In genomic region chrX:147859666-147860065, GRCh38 we compare ENCODE assay signal across 24 cellular contexts. TPM values are rescaled to one million over a fixed set of nuclear protein-coding genes. Genes with fewer than 3 reads are reported as not detected.
DNase-seq lines count a peak whose midpoint lies in the region; ATAC-seq, FAIRE-seq and TF ChIP-seq lines count a peak whose summit lies in the region.
"Had no signal": no experiment of that assay in that cellular context is flagged by ENCODE, and none has a peak within 500 bp of the region (broad histone marks: within the 10 kb centered on the region; RNA-seq: fewer than 3 reads in every experiment).

No MANE protein-coding gene starts in this region.

- peak in 1 of 2 donors; percentile 5 for TF ChIP-seq RAD21 in liver (IDR thresholded peaks at IDR 0.05)

- H3K4me3 ChIP-seq in liver (ENCODE audit: low read depth in 1 of 3, low read length in 3 of 3) (no peak overlapping the region), small intestine (ENCODE audit: low read depth in 1 of 2, low read length in 2 of 2) (no peak overlapping the region)
- H3K4me3 ChIP-seq: BLaER1 treated with 17β-estradiol and CSF1 and Interleukin-3, amounts not matched to agents 10 nM and 100 nM; GM12878 had no signal

- H3K4me3 Mint-ChIP-seq in activated CD8-positive, alpha-beta memory T cell treated with anti-CD3 and anti-CD28 coated beads, Interleukin-2, amount 10 ng/mL, durations not matched to agents 7 days and 5 days: no peak overlapping the region
- H3K4me3 Mint-ChIP-seq: B cell; CD4-positive, alpha-beta T cell; CD8-positive, alpha-beta T cell had no signal

- no peaks in the 10 kb centered on the region for H3K27me3 Mint-ChIP-seq in activated CD8-positive, alpha-beta memory T cell treated with anti-CD3 and anti-CD28 coated beads, Interleukin-2, amount 10 ng/mL, durations not matched to agents 7 days and 5 days
- H3K27me3 Mint-ChIP-seq: CD4-positive, alpha-beta T cell had no signal

- no peak for TF ChIP-seq POLR2A in GM12892 (IDR thresholded peaks at IDR 0.05; ENCODE audit: low read depth, low read length)

- H3K27ac ChIP-seq in liver (ENCODE audit: low read depth in 1 of 2, low read length in 2 of 2) (no peak overlapping the region), small intestine (ENCODE audit: low read depth in 1 of 2, low read length in 1 of 2) (no peak overlapping the region)
- H3K27ac ChIP-seq: BLaER1 treated with 17β-estradiol and CSF1 and Interleukin-3, amounts not matched to agents 10 nM and 100 nM; C4-2B had no signal

- no peak overlapping the region for H3K9ac ChIP-seq in liver (ENCODE audit: low read depth in 1 of 2, low read length in 2 of 2)
- H3K9ac ChIP-seq: BLaER1 treated with 17β-estradiol and CSF1 and Interleukin-3, amounts not matched to agents 10 nM and 100 nM had no signal

- DNase-seq in left lobe of liver (ENCODE audit: low spot score): no peak
- DNase-seq in small intestine: peak; percentile 7
- DNase-seq in activated CD8-positive, alpha-beta memory T cell treated with anti-CD3 and anti-CD28 coated beads, Interleukin-2, amount 10 ng/mL, durations not matched to agents 7 days and 5 days: no peak
- no peak for DNase-seq in COLO829 (ENCODE audit: low spot score)
- DNase-seq in GM12892 (ENCODE audit: insufficient read length): no peak
- DNase-seq: 8988T; AML-193; CD4-positive, alpha-beta T cell; CD8-positive, alpha-beta T cell; COR-L47; DMS 273 treated with DMSO at 0.1 percent for 48 hours; DMS153; DMS53; DMS79; DND-41; EL; GDM1 had no signal

- FAIRE-seq in small intestine (lab: Jason Lieb, UNC) (no peak), GM12892 (lab: Jason Lieb, UNC) (no peak)
- FAIRE-seq: A204.1, GM12878, GM19239 had no signal

- 12% methylated on average over 2 of the region's 2 CpGs for WGBS in liver
- WGBS in small intestine, 3 donors: 3 to 31% (median 14%) methylated on average over 2 of the region's 2 CpGs

- H3K27me3 ChIP-seq in liver (ENCODE audit: control insufficient read depth in 4 of 4, insufficient read depth in 4 of 4, low read length in 3 of 4) (no peaks in the 10 kb centered on the region), small intestine (ENCODE audit: control insufficient read depth in 2 of 2, insufficient read depth in 2 of 2, low read length in 2 of 2) (no peaks in the 10 kb centered on the region)

- H3K9me3 Mint-ChIP-seq in activated CD8-positive, alpha-beta memory T cell treated with anti-CD3 and anti-CD28 coated beads, Interleukin-2, amount 10 ng/mL, durations not matched to agents 7 days and 5 days (ENCODE audit: low read depth): no peaks in the 10 kb centered on the region
- H3K9me3 Mint-ChIP-seq: CD4-positive, alpha-beta T cell; CD8-positive, alpha-beta T cell had no signal

- H3K36me3 ChIP-seq in liver (ENCODE audit: control insufficient read depth in 4 of 4, insufficient read depth in 3 of 4, low read depth in 1 of 4, low read length in 3 of 4) (no peaks in the 10 kb centered on the region), small intestine (ENCODE audit: control insufficient read depth in 2 of 2, insufficient read depth in 2 of 2, low read length in 2 of 2) (no peaks in the 10 kb centered on the region)
- H3K36me3 ChIP-seq: BLaER1 treated with 17β-estradiol and CSF1 and Interleukin-3, amounts not matched to agents 10 nM and 100 nM had no signal

- H3K9me3 ChIP-seq in liver (ENCODE audit: control insufficient read depth in 4 of 4, low read length in 3 of 4): peaks cover 0 to 2% (median 0%) of the 10 kb centered on the region in 4 donors
- H3K9me3 ChIP-seq in small intestine (ENCODE audit: control insufficient read depth, low read depth): no peaks in the 10 kb centered on the region

- no peak for TF ChIP-seq CTCF in liver (IDR thresholded peaks at IDR 0.05; ENCODE audit: low read depth, low read length, missing input control)

- no peaks in the 10 kb centered on the region for H3K36me3 Mint-ChIP-seq in activated CD8-positive, alpha-beta memory T cell treated with anti-CD3 and anti-CD28 coated beads, Interleukin-2, amount 10 ng/mL, durations not matched to agents 7 days and 5 days
- H3K36me3 Mint-ChIP-seq: CD8-positive, alpha-beta T cell had no signal

- no peak overlapping the region for H3K27ac Mint-ChIP-seq in activated CD8-positive, alpha-beta memory T cell treated with anti-CD3 and anti-CD28 coated beads, Interleukin-2, amount 10 ng/mL, durations not matched to agents 7 days and 5 days
- H3K27ac Mint-ChIP-seq: B cell; CD4-positive, alpha-beta T cell; CD8-positive, alpha-beta T cell had no signal

- ATAC-seq in left lobe of liver: peak; percentile 73
- ATAC-seq in activated CD8-positive, alpha-beta memory T cell treated with anti-CD3 and anti-CD28 coated beads, Interleukin-2, amount 10 ng/mL, durations not matched to agents 7 days and 5 days: no peak
- ATAC-seq: CD8-positive, alpha-beta T cell; GM12878 had no signal

- CTCF ChIA-PET in activated CD8-positive, alpha-beta memory T cell treated with anti-CD3 and anti-CD28 coated beads, Interleukin-2, amount 10 ng/mL, durations not matched to agents 7 days and 5 days (lab: Charles Lee): no interaction called here

- no peaks in the 10 kb centered on the region for H3K4me1 Mint-ChIP-seq in activated CD8-positive, alpha-beta memory T cell treated with anti-CD3 and anti-CD28 coated beads, Interleukin-2, amount 10 ng/mL, durations not matched to agents 7 days and 5 days
- H3K4me1 Mint-ChIP-seq: B cell had no signal

- H3K4me1 ChIP-seq in liver (ENCODE audit: control insufficient read depth in 4 of 4, insufficient read depth in 4 of 4, low read length in 3 of 4) (peaks cover 0 to 2% (median 0%) of the 10 kb centered on the region in 4 donors), small intestine (ENCODE audit: control insufficient read depth in 2 of 2, insufficient read depth in 1 of 2, low read depth in 1 of 2, low read length in 1 of 2) (no peaks in the 10 kb centered on the region)
- H3K4me1 ChIP-seq: BLaER1 treated with 17β-estradiol and CSF1 and Interleukin-3, amounts not matched to agents 10 nM and 100 nM had no signal

TF ChIP-seq in liver, 16 proteins besides CTCF, POLR2A, EP300 and RAD21 (continues in another document):
- no peak for TF ChIP-seq FOXA2 (IDR thresholded peaks at IDR 0.05)
- TF ChIP-seq REST (IDR thresholded peaks at IDR 0.05): no peak
- TF ChIP-seq NR2F2 (IDR thresholded peaks at IDR 0.05): no peak
- TF ChIP-seq ATF3 (IDR thresholded peaks at IDR 0.05): no peak
- TF ChIP-seq RXRA (IDR thresholded peaks at IDR 0.05): peak in 1 of 2 donors; percentile 10
- TF ChIP-seq HNF4A (conservative IDR thresholded peaks at IDR 0.05): peak; percentile 82 to 88
- TF ChIP-seq, protein P1, sequence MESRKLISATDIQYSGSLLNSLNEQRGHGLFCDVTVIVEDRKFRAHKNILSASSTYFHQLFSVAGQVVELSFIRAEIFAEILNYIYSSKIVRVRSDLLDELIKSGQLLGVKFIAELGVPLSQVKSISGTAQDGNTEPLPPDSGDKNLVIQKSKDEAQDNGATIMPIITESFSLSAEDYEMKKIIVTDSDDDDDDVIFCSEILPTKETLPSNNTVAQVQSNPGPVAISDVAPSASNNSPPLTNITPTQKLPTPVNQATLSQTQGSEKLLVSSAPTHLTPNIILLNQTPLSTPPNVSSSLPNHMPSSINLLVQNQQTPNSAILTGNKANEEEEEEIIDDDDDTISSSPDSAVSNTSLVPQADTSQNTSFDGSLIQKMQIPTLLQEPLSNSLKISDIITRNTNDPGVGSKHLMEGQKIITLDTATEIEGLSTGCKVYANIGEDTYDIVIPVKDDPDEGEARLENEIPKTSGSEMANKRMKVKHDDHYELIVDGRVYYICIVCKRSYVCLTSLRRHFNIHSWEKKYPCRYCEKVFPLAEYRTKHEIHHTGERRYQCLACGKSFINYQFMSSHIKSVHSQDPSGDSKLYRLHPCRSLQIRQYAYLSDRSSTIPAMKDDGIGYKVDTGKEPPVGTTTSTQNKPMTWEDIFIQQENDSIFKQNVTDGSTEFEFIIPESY (IDR thresholded peaks at IDR 0.05): no peak
- peak; percentile 76 for TF ChIP-seq SP1 (IDR thresholded peaks at IDR 0.05)
- no peak for TF ChIP-seq YY1 (IDR thresholded peaks at IDR 0.05)
- no peak for TF ChIP-seq JUND (IDR thresholded peaks at IDR 0.05)
- TF ChIP-seq, protein P2, sequence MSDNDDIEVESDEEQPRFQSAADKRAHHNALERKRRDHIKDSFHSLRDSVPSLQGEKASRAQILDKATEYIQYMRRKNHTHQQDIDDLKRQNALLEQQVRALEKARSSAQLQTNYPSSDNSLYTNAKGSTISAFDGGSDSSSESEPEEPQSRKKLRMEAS (IDR thresholded peaks at IDR 0.05): no peak
- no peak for TF ChIP-seq TAF1 (conservative IDR thresholded peaks at IDR 0.05)

RNA-seq across cellular contexts. Expression of gene FMR1, which starts 52.1 kb away (rescaled TPM):
- total RNA-seq in left lobe of liver: 20.0 TPM
- total RNA-seq in liver: 10 to 100 TPM; 22.1 to 29.4 TPM
- polyA plus RNA-seq in liver: 10 to 100 TPM; 10.9 to 11.6 TPM
- 10 to 100 TPM; 13.5 to 21.7 (median 14.8) TPM for polyA plus RNA-seq in small intestine
- 10 to 100 TPM; 50.4 to 55.1 TPM for total RNA-seq in activated CD8-positive, alpha-beta memory T cell treated with anti-CD3 and anti-CD28 coated beads, Interleukin-2, amount 10 ng/mL, durations not matched to agents 7 days and 5 days
- polyA plus RNA-seq in GM12892 (2012; ENCODE audit: missing spikeins): 30.7 TPM
